Comparison of ENCODE assay signal across 1 cellular context in the genomic region with DNA sequence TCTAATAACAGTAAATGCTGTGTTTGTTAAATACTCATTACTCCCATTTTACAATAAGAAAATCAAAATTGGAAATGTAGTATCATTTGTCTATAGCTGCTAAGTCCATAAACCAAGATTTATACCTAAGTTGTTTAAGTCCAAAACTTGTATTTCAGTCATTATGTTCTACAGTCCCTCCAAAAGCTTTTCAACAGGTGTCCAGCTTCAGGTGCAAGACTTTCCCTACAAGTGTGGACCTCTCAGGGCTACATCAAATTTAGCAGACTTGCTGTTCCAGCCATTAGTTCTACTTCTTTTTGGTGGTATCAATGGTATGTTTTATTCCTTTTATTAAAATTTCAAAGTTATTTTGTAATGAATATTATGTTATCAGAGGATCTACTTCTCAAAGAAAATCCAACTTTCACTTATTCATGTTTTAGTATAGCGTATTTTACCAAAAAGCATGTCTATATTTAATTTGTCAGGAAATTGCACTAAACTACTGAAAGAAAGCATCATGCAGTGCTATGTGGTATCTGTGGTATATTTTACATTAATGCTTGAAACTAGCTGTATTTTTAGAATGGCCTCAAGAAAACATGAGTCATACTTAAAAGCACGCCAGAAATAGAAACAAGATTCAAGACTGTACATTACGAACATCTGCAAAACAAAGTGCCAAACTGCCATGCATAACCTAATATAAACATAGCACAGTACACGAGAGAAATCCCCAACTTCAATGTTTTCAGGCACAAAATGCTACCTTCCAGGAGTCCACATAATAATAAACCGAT.
TF ChIP-seq lines count a peak whose summit lies in the region.

No MANE protein-coding gene starts in this region.

TF ChIP-seq in GM12878, 131 proteins besides CTCF, POLR2A, EP300 and RAD21 (continued from another document and continues in another):
- TF ChIP-seq SRF (IDR thresholded peaks at IDR 0.05; ENCODE audit: low read depth in 2 of 2, low read length in 2 of 2) (no peak), SIX5 (IDR thresholded peaks at IDR 0.05; ENCODE audit: low read depth, low read length, severe bottlenecking) (no peak), KAT2A (conservative IDR thresholded peaks at IDR 0.05; ENCODE audit: control insufficient read depth, low read depth, low read length) (no peak), EZH2 (IDR thresholded peaks at IDR 0.05; ENCODE audit: borderline replicate concordance, control insufficient read depth, low read depth, low read length) (no peak), CHD4 (IDR thresholded peaks at IDR 0.05) (no peak), MEF2B (IDR thresholded peaks at IDR 0.05; ENCODE audit: partially characterized antibody, poor library complexity, severe bottlenecking) (peak; percentile 99), RB1 (IDR thresholded peaks at IDR 0.05; ENCODE audit: borderline replicate concordance) (peak; percentile 39; the same call in 1 of the 2 replicates), MEF2A (IDR thresholded peaks at IDR 0.05; ENCODE audit: insufficient read depth, low read depth, low read length) (peak; percentile 100), STAT1 (conservative IDR thresholded peaks at IDR 0.05) (no peak), BHLHE40 (IDR thresholded peaks at IDR 0.05; ENCODE audit: borderline replicate concordance in 1 of 2, low read depth in 2 of 2, low read length in 1 of 2) (peak; percentile 75 to 88), CBX3 (IDR thresholded peaks at IDR 0.05; ENCODE audit: borderline replicate concordance, low read depth) (no peak), CREM (IDR thresholded peaks at IDR 0.05; ENCODE audit: low read depth) (peak; percentile 93), HDGF (IDR thresholded peaks at IDR 0.05) (no peak), CHD2 (IDR thresholded peaks at IDR 0.05; ENCODE audit: borderline replicate concordance, low read depth, low read length) (peak; percentile 85; the same call in 1 of the 2 replicates), BCLAF1 (IDR thresholded peaks at IDR 0.05) (no peak), GATAD2B (conservative IDR thresholded peaks at IDR 0.05; ENCODE audit: low read depth) (0 out of 2 replicates have a peak, but pooled peaks have one; percentile 34), ZBTB11 (CRISPR knock-in tag; IDR thresholded peaks at IDR 0.05) (no peak), ASH2L (IDR thresholded peaks at IDR 0.05; ENCODE audit: borderline replicate concordance, low read depth) (no peak), SMAD1 (IDR thresholded peaks at IDR 0.05; ENCODE audit: low read depth, partially characterized antibody) (no peak), FOS (IDR thresholded peaks at IDR 0.05; ENCODE audit: borderline replicate concordance, extremely low read depth, insufficient read length) (no peak), EED (IDR thresholded peaks at IDR 0.05; ENCODE audit: low read depth) (peak; percentile 39; the same call in 1 of the 2 replicates), KDM1A (IDR thresholded peaks at IDR 0.05; ENCODE audit: borderline replicate concordance) (no peak), EGR1 (IDR thresholded peaks at IDR 0.05; ENCODE audit: borderline replicate concordance in 1 of 2, low read depth in 2 of 2, low read length in 2 of 2) (no peak), SIN3A (IDR thresholded peaks at IDR 0.05; ENCODE audit: low read depth, low read length) (no peak), MYB (IDR thresholded peaks at IDR 0.05; ENCODE audit: borderline replicate concordance, low read depth, low read length) (peak; percentile 95), SREBF1 (IDR thresholded peaks at IDR 0.05; ENCODE audit: low read length) (peak; percentile 47; the same call in 1 of the 2 replicates), CEBPB (IDR thresholded peaks at IDR 0.05; ENCODE audit: borderline replicate concordance in 1 of 2, low read depth in 2 of 2, low read length in 2 of 2) (peak in 1 of 2 experiments; percentile 97; a peak in 1 of 4 replicates), BACH1 (IDR thresholded peaks at IDR 0.05; ENCODE audit: borderline replicate concordance) (peak; percentile 83; the same call in 1 of the 2 replicates), MLLT1 (IDR thresholded peaks at IDR 0.05) (peak; percentile 94)
- TF ChIP-seq, protein P1, sequence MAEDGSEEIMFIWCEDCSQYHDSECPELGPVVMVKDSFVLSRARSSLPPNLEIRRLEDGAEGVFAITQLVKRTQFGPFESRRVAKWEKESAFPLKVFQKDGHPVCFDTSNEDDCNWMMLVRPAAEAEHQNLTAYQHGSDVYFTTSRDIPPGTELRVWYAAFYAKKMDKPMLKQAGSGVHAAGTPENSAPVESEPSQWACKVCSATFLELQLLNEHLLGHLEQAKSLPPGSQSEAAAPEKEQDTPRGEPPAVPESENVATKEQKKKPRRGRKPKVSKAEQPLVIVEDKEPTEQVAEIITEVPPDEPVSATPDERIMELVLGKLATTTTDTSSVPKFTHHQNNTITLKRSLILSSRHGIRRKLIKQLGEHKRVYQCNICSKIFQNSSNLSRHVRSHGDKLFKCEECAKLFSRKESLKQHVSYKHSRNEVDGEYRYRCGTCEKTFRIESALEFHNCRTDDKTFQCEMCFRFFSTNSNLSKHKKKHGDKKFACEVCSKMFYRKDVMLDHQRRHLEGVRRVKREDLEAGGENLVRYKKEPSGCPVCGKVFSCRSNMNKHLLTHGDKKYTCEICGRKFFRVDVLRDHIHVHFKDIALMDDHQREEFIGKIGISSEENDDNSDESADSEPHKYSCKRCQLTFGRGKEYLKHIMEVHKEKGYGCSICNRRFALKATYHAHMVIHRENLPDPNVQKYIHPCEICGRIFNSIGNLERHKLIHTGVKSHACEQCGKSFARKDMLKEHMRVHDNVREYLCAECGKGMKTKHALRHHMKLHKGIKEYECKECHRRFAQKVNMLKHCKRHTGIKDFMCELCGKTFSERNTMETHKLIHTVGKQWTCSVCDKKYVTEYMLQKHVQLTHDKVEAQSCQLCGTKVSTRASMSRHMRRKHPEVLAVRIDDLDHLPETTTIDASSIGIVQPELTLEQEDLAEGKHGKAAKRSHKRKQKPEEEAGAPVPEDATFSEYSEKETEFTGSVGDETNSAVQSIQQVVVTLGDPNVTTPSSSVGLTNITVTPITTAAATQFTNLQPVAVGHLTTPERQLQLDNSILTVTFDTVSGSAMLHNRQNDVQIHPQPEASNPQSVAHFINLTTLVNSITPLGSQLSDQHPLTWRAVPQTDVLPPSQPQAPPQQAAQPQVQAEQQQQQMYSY (CRISPR knock-in tag; IDR thresholded peaks at IDR 0.05), result no peak
- TF ChIP-seq, protein P2, sequence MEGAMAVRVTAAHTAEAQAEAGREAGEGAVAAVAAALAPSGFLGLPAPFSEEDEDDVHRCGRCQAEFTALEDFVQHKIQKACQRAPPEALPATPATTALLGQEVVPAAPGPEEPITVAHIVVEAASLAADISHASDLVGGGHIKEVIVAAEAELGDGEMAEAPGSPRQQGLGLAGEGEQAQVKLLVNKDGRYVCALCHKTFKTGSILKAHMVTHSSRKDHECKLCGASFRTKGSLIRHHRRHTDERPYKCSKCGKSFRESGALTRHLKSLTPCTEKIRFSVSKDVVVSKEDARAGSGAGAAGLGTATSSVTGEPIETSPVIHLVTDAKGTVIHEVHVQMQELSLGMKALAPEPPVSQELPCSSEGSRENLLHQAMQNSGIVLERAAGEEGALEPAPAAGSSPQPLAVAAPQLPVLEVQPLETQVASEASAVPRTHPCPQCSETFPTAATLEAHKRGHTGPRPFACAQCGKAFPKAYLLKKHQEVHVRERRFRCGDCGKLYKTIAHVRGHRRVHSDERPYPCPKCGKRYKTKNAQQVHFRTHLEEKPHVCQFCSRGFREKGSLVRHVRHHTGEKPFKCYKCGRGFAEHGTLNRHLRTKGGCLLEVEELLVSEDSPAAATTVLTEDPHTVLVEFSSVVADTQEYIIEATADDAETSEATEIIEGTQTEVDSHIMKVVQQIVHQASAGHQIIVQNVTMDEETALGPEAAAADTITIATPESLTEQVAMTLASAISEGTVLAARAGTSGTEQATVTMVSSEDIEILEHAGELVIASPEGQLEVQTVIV (IDR thresholded peaks at IDR 0.05; ENCODE audit: borderline replicate concordance, partially characterized antibody), result no peak
- TF ChIP-seq, protein P3, sequence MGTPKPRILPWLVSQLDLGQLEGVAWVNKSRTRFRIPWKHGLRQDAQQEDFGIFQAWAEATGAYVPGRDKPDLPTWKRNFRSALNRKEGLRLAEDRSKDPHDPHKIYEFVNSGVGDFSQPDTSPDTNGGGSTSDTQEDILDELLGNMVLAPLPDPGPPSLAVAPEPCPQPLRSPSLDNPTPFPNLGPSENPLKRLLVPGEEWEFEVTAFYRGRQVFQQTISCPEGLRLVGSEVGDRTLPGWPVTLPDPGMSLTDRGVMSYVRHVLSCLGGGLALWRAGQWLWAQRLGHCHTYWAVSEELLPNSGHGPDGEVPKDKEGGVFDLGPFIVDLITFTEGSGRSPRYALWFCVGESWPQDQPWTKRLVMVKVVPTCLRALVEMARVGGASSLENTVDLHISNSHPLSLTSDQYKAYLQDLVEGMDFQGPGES (IDR thresholded peaks at IDR 0.05), result no peak
- TF ChIP-seq, protein P4, sequence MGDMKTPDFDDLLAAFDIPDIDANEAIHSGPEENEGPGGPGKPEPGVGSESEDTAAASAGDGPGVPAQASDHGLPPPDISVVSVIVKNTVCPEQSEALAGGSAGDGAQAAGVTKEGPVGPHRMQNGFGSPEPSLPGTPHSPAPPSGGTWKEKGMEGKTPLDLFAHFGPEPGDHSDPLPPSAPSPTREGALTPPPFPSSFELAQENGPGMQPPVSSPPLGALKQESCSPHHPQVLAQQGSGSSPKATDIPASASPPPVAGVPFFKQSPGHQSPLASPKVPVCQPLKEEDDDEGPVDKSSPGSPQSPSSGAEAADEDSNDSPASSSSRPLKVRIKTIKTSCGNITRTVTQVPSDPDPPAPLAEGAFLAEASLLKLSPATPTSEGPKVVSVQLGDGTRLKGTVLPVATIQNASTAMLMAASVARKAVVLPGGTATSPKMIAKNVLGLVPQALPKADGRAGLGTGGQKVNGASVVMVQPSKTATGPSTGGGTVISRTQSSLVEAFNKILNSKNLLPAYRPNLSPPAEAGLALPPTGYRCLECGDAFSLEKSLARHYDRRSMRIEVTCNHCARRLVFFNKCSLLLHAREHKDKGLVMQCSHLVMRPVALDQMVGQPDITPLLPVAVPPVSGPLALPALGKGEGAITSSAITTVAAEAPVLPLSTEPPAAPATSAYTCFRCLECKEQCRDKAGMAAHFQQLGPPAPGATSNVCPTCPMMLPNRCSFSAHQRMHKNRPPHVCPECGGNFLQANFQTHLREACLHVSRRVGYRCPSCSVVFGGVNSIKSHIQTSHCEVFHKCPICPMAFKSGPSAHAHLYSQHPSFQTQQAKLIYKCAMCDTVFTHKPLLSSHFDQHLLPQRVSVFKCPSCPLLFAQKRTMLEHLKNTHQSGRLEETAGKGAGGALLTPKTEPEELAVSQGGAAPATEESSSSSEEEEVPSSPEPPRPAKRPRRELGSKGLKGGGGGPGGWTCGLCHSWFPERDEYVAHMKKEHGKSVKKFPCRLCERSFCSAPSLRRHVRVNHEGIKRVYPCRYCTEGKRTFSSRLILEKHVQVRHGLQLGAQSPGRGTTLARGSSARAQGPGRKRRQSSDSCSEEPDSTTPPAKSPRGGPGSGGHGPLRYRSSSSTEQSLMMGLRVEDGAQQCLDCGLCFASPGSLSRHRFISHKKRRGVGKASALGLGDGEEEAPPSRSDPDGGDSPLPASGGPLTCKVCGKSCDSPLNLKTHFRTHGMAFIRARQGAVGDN (IDR thresholded peaks at IDR 0.05), result peak; percentile 29; the same call in 1 of the 2 replicates
